Comparison of ENCODE assay signal across 8 cellular contexts in the genomic region with DNA sequence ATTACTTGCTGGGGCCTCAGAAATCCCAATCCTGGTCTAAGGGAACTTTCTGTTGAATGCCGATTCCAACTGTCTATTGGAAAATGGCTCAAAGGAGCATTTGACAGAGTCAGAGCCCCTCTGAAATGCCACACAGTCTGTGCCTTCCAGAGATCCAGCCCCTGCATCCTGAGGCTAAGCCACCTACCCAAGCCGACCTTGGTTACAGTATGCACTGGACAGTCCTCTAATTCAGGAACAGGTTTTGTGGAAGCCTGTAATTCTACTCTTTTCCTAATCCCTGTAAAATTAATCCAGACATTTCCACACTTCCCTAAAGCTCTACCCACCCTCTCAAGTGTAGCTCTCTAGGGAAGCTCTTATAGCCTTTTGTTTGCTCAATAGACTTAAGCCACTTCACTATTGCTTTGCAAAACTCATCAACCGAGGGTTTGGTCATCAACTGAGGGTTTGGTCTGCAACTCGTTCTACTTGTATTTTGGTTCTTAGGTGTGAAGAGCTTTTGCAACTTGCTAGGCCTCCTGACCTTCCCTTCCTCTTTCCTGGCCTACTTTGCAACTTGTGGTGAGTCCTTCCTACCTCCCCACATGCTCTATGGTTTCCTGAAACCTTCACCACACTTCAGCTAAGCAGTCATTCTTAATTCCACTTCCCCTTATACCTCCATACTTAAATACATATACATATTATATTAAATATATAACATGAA.
DNase-seq lines count a peak whose midpoint lies in the region; ATAC-seq and TF ChIP-seq lines count a peak whose summit lies in the region.

No MANE protein-coding gene starts in this region.

- no peaks in the 10 kb centered on the region for H3K79me1 ChIP-seq in H9 (ENCODE audit: insufficient read depth, low read depth, low read length, poor library complexity, severe bottlenecking)

- no peak overlapping the region for H3K23ac ChIP-seq in H9 (ENCODE audit: insufficient read length, low read depth, low read length)

- WGBS in lung, 2 donors: 38 to 45% methylated on average over 4 of the region's 4 CpGs
- WGBS in H9 (ENCODE audit: extremely low coverage, insufficient read length, low lambda C conversion rate): no CpG with 5 or more reads among the region's 4 CpGs

- H3T11ph ChIP-seq in H9 (ENCODE audit: low read length): no peak overlapping the region

- peaks cover 2% of the 10 kb centered on the region; the same call in 1 of the 2 replicates for H3K27me3 Mint-ChIP-seq in H9 (ENCODE audit: low read depth)

- no peak overlapping the region for H3K27ac Mint-ChIP-seq in H9

- no peak overlapping the region for H2BK20ac ChIP-seq in H9 (ENCODE audit: low read depth, low read length, poor library complexity, severe bottlenecking)

- no peak overlapping the region for H4K8ac ChIP-seq in H9 (replicated peaks; ENCODE audit: insufficient read length, low read depth, low read length)

- peaks cover 50% of the 10 kb centered on the region for H3K4me1 ChIP-seq in Loucy (ENCODE audit: insufficient read depth, low read length, poor library complexity, severe bottlenecking)
- peaks cover 0 to 1% of the 10 kb centered on the region in 2 donors for H3K4me1 ChIP-seq in lung (ENCODE audit: control insufficient read depth in 2 of 2, insufficient read depth in 2 of 2, low read length in 2 of 2)
- no peaks in the 10 kb centered on the region for H3K4me1 ChIP-seq in H9 (ENCODE audit: insufficient read depth, low read length)
- no peaks in the 10 kb centered on the region for H3K4me1 ChIP-seq in Karpas-422 (ENCODE audit: low read length)

- no peak overlapping the region for H2BK15ac ChIP-seq in H9 (ENCODE audit: low read depth, low read length)

- no peaks in the 10 kb centered on the region for H3K9me2 ChIP-seq in Loucy (replicated peaks; ENCODE audit: low read depth, low read length)
- no peaks in the 10 kb centered on the region for H3K9me2 ChIP-seq in Karpas-422 (replicated peaks; ENCODE audit: insufficient read depth, low read length)

- H3K36me3 Mint-ChIP-seq in H9 (ENCODE audit: insufficient read depth in 1 of 3, low read depth in 3 of 3): no peaks in the 10 kb centered on the region; a peak in 2 of 7 replicates

- no peak overlapping the region for H3K18ac ChIP-seq in H9 (ENCODE audit: insufficient read length, low read depth, low read length)

- H2AK5ac ChIP-seq in H9 (ENCODE audit: insufficient read length, low read length): no peak overlapping the region

- H3K4me3 Mint-ChIP-seq in H9: no peak overlapping the region

- peak; percentile 44 for DNase-seq in lung (ENCODE audit: low spot score)
- no peak for DNase-seq in NCI-H1105 treated with DMSO at 0.1 percent for 48 hours (lab: John Stamatoyannopoulos, UW)
- DNase-seq in H9: no peak
- no peak for DNase-seq in NAMALWA (ENCODE audit: low spot score)
- no peak for DNase-seq in Karpas-422

- H3K36me3 ChIP-seq in Loucy (ENCODE audit: insufficient read depth, low read length) (no peaks in the 10 kb centered on the region), lung (ENCODE audit: control insufficient read depth in 2 of 2, insufficient read depth in 2 of 2, low read length in 2 of 2) (no peaks in the 10 kb centered on the region), Karpas-422 (ENCODE audit: insufficient read depth, low read length) (no peaks in the 10 kb centered on the region)

- H3K9me3 ChIP-seq in Loucy (ENCODE audit: insufficient read depth, low read depth, low read length) (peaks cover 18% of the 10 kb centered on the region; the same call in 1 of the 2 replicates), lung (ENCODE audit: control insufficient read depth in 2 of 2, insufficient read depth in 1 of 2, low read length in 1 of 2) (peaks cover 3 to 4% of the 10 kb centered on the region in 2 donors), H9 (ENCODE audit: control insufficient read depth, low read depth, low read length) (no peaks in the 10 kb centered on the region), Karpas-422 (ENCODE audit: low read length) (no peaks in the 10 kb centered on the region)

- H4K20me1 ChIP-seq in Loucy (ENCODE audit: insufficient read depth, low read length, poor library complexity, severe bottlenecking) (no peaks in the 10 kb centered on the region), H9 (ENCODE audit: control insufficient read depth, insufficient read depth, insufficient read length) (no peaks in the 10 kb centered on the region), Karpas-422 (ENCODE audit: insufficient read depth, low read depth, low read length) (no peaks in the 10 kb centered on the region)

- no peak overlapping the region for H3K14ac ChIP-seq in H9 (ENCODE audit: insufficient read depth, low read length)

- H3K27me3 ChIP-seq in Loucy (ENCODE audit: insufficient read depth, low read length, poor library complexity, severe bottlenecking) (no peaks in the 10 kb centered on the region), lung (ENCODE audit: control insufficient read depth, insufficient read depth) (no peaks in the 10 kb centered on the region), H9 (ENCODE audit: insufficient read depth, low read length) (no peaks in the 10 kb centered on the region), Karpas-422 (ENCODE audit: low read length) (no peaks in the 10 kb centered on the region)

- H3K56ac ChIP-seq in H9 (ENCODE audit: insufficient read length, low read depth, low read length): no peak overlapping the region

- no peaks in the 10 kb centered on the region for H3K4me1 Mint-ChIP-seq in H9

- TF ChIP-seq CTCF in Loucy (conservative IDR thresholded peaks at IDR 0.05; ENCODE audit: low read length) (no peak), lung (IDR thresholded peaks at IDR 0.05; ENCODE audit: control extremely low read depth, extremely low read depth) (no peak), H9 (conservative IDR thresholded peaks at IDR 0.05) (no peak)

- H4K5ac ChIP-seq in H9 (ENCODE audit: insufficient read length, low read depth, low read length): no peak overlapping the region

- H3K4me3 ChIP-seq in Loucy (ENCODE audit: low read length, poor library complexity, severe bottlenecking) (peak overlapping the region; percentile 14), lung (no peak overlapping the region), Karpas-422 (ENCODE audit: low read length) (no peak overlapping the region)

- no peaks in the 10 kb centered on the region for H3K79me2 ChIP-seq in Loucy (ENCODE audit: insufficient read depth, low read length)
- no peaks in the 10 kb centered on the region for H3K79me2 ChIP-seq in H9 (ENCODE audit: insufficient read depth, low read length)
- H3K79me2 ChIP-seq in Karpas-422 (ENCODE audit: low read length): no peaks in the 10 kb centered on the region

- ATAC-seq in GM18517 (IDR thresholded peaks at IDR 0.05; ENCODE audit: unreplicated experiment) (peak; percentile 53), GM21576 (IDR thresholded peaks at IDR 0.05; ENCODE audit: unreplicated experiment) (peak; percentile 90), lung (ENCODE audit: insufficient read depth, low FRiP score) (peak; percentile 49)

- no peak overlapping the region for H3K4ac ChIP-seq in H9 (ENCODE audit: low read depth, low read length)

- no peak overlapping the region for H2BK12ac ChIP-seq in H9 (ENCODE audit: insufficient read length, low read depth, low read length)

- H2BK5ac ChIP-seq in H9 (ENCODE audit: insufficient read length, low read length): no peak overlapping the region

- H3F3A ChIP-seq in Loucy (ENCODE audit: low read depth): peaks cover 4% of the 10 kb centered on the region; the same call in 1 of the 2 replicates

- peaks cover 4 to 12% of the 10 kb centered on the region in 2 experiments for H3K9me3 Mint-ChIP-seq in H9

- H3K27ac ChIP-seq in lung (ENCODE audit: low read depth in 1 of 2, low read length in 1 of 2) (no peak overlapping the region), H9 (ENCODE audit: insufficient read length, low read depth, low read length) (no peak overlapping the region), Karpas-422 (ENCODE audit: low read length) (no peak overlapping the region)

- no peak overlapping the region for H2BK120ac ChIP-seq in H9 (ENCODE audit: low read depth, low read length, poor library complexity, severe bottlenecking)

- H3K4me2 ChIP-seq in Loucy (ENCODE audit: low read depth, low read length, poor library complexity, severe bottlenecking) (peak overlapping the region; percentile 36), H9 (ENCODE audit: insufficient read depth, insufficient read length, low read length) (no peak overlapping the region), Karpas-422 (ENCODE audit: low read depth, low read length, poor library complexity, severe bottlenecking) (no peak overlapping the region)

- H2AFZ ChIP-seq in Loucy (ENCODE audit: low read length) (no peak overlapping the region), H9 (ENCODE audit: low read length) (no peak overlapping the region), Karpas-422 (ENCODE audit: low read length) (no peak overlapping the region)

- H3K9ac ChIP-seq in Loucy (ENCODE audit: low read depth, low read length, poor library complexity, severe bottlenecking) (peak overlapping the region; percentile 13), H9 (ENCODE audit: extremely low read depth, insufficient read length, low read length) (no peak overlapping the region), Karpas-422 (ENCODE audit: low read length) (no peak overlapping the region)

- no peak overlapping the region for H4K91ac ChIP-seq in H9 (ENCODE audit: insufficient read length, low read depth, low read length)

- H3K23me2 ChIP-seq in H9 (ENCODE audit: insufficient read length, low read depth, low read length, poor library complexity, severe bottlenecking): no peaks in the 10 kb centered on the region
